24 cellular contexts compared by ENCODE assay signal in genomic region chr5:139731281-139731680, GRCh38.
"Had no signal": no experiment of that assay in that cellular context is flagged by ENCODE, and none has a peak within 500 bp of the region (broad histone marks: within the 10 kb centered on the region; RNA-seq: fewer than 3 reads in every experiment).

No MANE protein-coding gene starts in this region.

- H3K27me3 Mint-ChIP-seq: natural killer cell treated with Interleukin-12 subunit alpha and Interleukin-12 subunit beta and Interleukin-15 and Interleukin-18, amount 100 ng/mL, for 72 hours had no signal

- H3K4me3 Mint-ChIP-seq: natural killer cell treated with Interleukin-12 subunit alpha and Interleukin-12 subunit beta and Interleukin-15 and Interleukin-18, amount 100 ng/mL, for 72 hours had no signal

- H3K4me3 ChIP-seq: coronary artery, esophagus squamous epithelium, gastroesophageal sphincter, lung, psoas muscle, spleen, suprapubic skin, thyroid gland, upper lobe of left lung, vagina had no signal

- H3K27me3 ChIP-seq: esophagus squamous epithelium, gastroesophageal sphincter, spleen, suprapubic skin, thyroid gland, upper lobe of left lung, vagina had no signal

- H3K9me3 Mint-ChIP-seq: natural killer cell treated with Interleukin-12 subunit alpha and Interleukin-12 subunit beta and Interleukin-15 and Interleukin-18, amount 100 ng/mL, for 72 hours had no signal

- H3K36me3 Mint-ChIP-seq: natural killer cell treated with Interleukin-12 subunit alpha and Interleukin-12 subunit beta and Interleukin-15 and Interleukin-18, amount 100 ng/mL, for 72 hours had no signal

- DNase-seq: effector memory CD4-positive, alpha-beta T cell; esophagus squamous epithelium; foreskin fibroblast; glutamatergic neuron; left colon; left ventricle myocardium superior; mesenchymal stem cell; midbrain; psoas muscle; retina; spleen; stimulated activated CD4-positive, alpha-beta T cell treated with anti-CD3 and anti-CD28 coated beads, Interleukin-15, amount 100 ng/mL, for 24 hours; stimulated activated CD4-positive, alpha-beta T cell treated with anti-CD3 and anti-CD28 coated beads, Interleukin-1b, Interleukin-23, amount 100 ng/mL, for 48 hours; stimulated activated CD4-positive, alpha-beta T cell treated with anti-CD3 and anti-CD28 coated beads, Interleukin-4, amount 100 ng/mL, for 24 hours; stimulated activated naive CD4-positive, alpha-beta T cell; thyroid gland; upper lobe of left lung had no signal

- ATAC-seq: gastroesophageal sphincter; left colon; left ventricle myocardium superior; natural killer cell treated with Interleukin-12 subunit alpha and Interleukin-12 subunit beta and Interleukin-15 and Interleukin-18, amount 100 ng/mL, for 72 hours; psoas muscle; sciatic nerve had no signal

- H3K9me3 ChIP-seq: esophagus squamous epithelium, gastroesophageal sphincter, psoas muscle, spleen, suprapubic skin, thyroid gland, upper lobe of left lung, vagina had no signal

- H3K27ac ChIP-seq: coronary artery, esophagus squamous epithelium, gastroesophageal sphincter, psoas muscle, spleen, suprapubic skin, thyroid gland, upper lobe of left lung, vagina had no signal

- H3K27ac Mint-ChIP-seq: natural killer cell treated with Interleukin-12 subunit alpha and Interleukin-12 subunit beta and Interleukin-15 and Interleukin-18, amount 100 ng/mL, for 72 hours had no signal

- H3K4me1 ChIP-seq: esophagus squamous epithelium, gastroesophageal sphincter, psoas muscle, suprapubic skin, upper lobe of left lung, vagina had no signal

- H3K36me3 ChIP-seq: esophagus squamous epithelium, gastroesophageal sphincter, spleen, suprapubic skin, thyroid gland, upper lobe of left lung, vagina had no signal
